In the genomic region with DNA sequence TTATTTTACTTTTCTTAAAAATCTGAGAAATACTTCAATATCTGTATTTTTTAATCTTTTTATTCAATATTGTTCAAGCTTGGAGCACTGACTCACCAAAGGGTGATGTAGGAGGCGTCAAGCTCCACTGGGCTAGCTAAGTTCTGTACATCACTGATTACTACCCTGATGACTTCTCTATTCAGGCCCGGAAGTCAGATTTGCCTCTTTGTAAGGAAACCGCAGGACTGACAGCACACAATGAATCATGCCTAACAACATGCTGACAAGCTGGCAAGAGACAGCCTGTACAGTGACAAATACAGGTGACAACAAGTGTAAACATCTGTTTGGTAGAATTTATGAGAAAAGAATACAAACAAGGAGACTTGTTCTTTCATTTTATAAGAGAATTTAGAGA, we compare ENCODE assay signal across 8 cellular contexts.
DNase-seq lines count a peak whose midpoint lies in the region; ATAC-seq, FAIRE-seq and TF ChIP-seq lines count a peak whose summit lies in the region.

No MANE protein-coding gene starts in this region.

- peak; percentile 100 for ATAC-seq in GM18511 (IDR thresholded peaks at IDR 0.05; ENCODE audit: unreplicated experiment)
- ATAC-seq in T-cell (replicated peaks in 1 of 4), result peak; percentile 39 to 76 (median 58)
- ATAC-seq in left ventricle myocardium superior, result no peak

- no peak overlapping the region for H3K27ac Mint-ChIP-seq in T-cell

- peak; percentile 93 for FAIRE-seq in H54 (lab: Jason Lieb, UNC)

- TF ChIP-seq CTCF in fibroblast of villous mesenchyme (IDR thresholded peaks at IDR 0.05; ENCODE audit: insufficient read depth, low read depth, low read length), result no peak

- H3K36me3 ChIP-seq in HAP-1 (replicated peaks), result no peaks in the 10 kb centered on the region

- in situ Hi-C loops in HAP-1 (cut with MboI; ENCODE audit: low sequenced_read_pairs), result no loop called here

- POLR2A ChIA-PET in T-cell (lab: Charles Lee), result interaction anchor here in 1 of 2 donors (0.5 kb wide), 1 partner anchor 255 kb away, joined by 3 read pairs; no protein-coding TSS in a partner anchor

- H3K27me3 Mint-ChIP-seq in T-cell, result no peaks in the 10 kb centered on the region

- H3K4me3 Mint-ChIP-seq in T-cell, result no peak overlapping the region

- H3K27me3 ChIP-seq in HAP-1 (ENCODE audit: low read depth), result no peaks in the 10 kb centered on the region

- peaks cover 0 to 4% (median 4%) of the 10 kb centered on the region in 3 donors for H3K9me3 Mint-ChIP-seq in T-cell

- H3K4me3 ChIP-seq in fibroblast of villous mesenchyme (ENCODE audit: low read depth, low read length) (no peak overlapping the region), HAP-1 (no peak overlapping the region)

- DNase-seq in H54 (ENCODE audit: insufficient read length, low spot score) (peak; percentile 5), M059J (ENCODE audit: low read depth) (peak; percentile 85), T-cell (peak in 11 of 34 experiments; percentile 0 to 24 (median 2)), fibroblast of villous mesenchyme (ENCODE audit: low read depth) (peak; percentile 32), HAP-1 (ENCODE audit: low spot score in 2 of 2) (no peak), left ventricle myocardium superior (no peak), EL (no peak)

- intact Hi-C loops in left ventricle myocardium superior (cut with micrococcal nuclease), result no loop called here

- CTCF ChIA-PET in T-cell (lab: Charles Lee), result no interaction called here

- no peaks in the 10 kb centered on the region for H3K36me3 Mint-ChIP-seq in T-cell

- no peaks in the 10 kb centered on the region for H3K9me3 ChIP-seq in HAP-1

- H3K4me1 ChIP-seq in HAP-1, result no peaks in the 10 kb centered on the region

- TF ChIP-seq POLR2A in H54 (IDR thresholded peaks at IDR 0.05; ENCODE audit: low read depth, low read length), result no peak

- peaks cover 0 to 3% (median 0%) of the 10 kb centered on the region in 3 donors for H3K4me1 Mint-ChIP-seq in T-cell

Comparison
In these comparisons a context has a peak if more than half of its experiments do, and no peak if none do; other contexts are left out.
1. DNase-seq: peak in H54 (single experiment), M059J (single experiment) and fibroblast of villous mesenchyme (single experiment); none in HAP-1 (0 of 2), left ventricle myocardium superior (single experiment) and EL (single experiment).